ENCODE assay signal across 22 cellular contexts in the genomic region with DNA sequence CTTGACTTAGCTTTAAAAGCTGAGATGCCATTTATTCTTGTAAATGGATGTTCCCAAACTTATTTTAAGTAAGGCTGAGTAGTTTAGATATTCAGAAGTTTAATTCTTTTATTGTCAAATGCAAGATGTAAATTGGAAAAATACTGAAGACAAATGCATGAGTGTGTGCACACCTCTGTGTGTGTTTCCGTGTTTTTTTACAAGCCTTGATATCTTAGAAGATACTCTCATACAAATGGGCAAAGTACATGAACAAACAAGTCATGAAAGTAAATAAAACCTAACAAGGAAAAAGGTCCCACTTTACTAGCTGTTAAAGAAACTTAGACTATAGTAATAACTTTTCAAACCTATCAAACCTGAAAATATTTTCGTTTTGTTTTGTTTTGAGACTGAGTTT. TPM values are rescaled to one million over a fixed set of nuclear protein-coding genes. Genes with fewer than 3 reads are reported as not detected.
DNase-seq lines count a peak whose midpoint lies in the region; ATAC-seq and FAIRE-seq lines count a peak whose summit lies in the region.
"Had no signal": no experiment of that assay in that cellular context is flagged by ENCODE, and none has a peak within 500 bp of the region (broad histone marks: within the 10 kb centered on the region; RNA-seq: fewer than 3 reads in every experiment).

No MANE protein-coding gene starts in this region.

- DNase-seq in CD4-positive, CD25-positive, alpha-beta regulatory T cell, result no peak
- DNase-seq in HT-29 (ENCODE audit: low spot score), result peak; percentile 55
- DNase-seq in activated CD4-positive, alpha-beta T cell treated with anti-CD3 and anti-CD28 coated beads, Interleukin-2, amount 10 ng/mL, durations not matched to agents 7 days and 5 days, result no peak
- no peak for DNase-seq in NCI-H2196 treated with DMSO at 0.1 percent for 48 hours (lab: John Stamatoyannopoulos, UW; ENCODE audit: unreplicated experiment)
- DNase-seq: DMS79; H7; IMR-90; Karpas-422; MG63; NCI-H1092; NCI-H2081; NK-92 treated with Interleukin-12 subunit alpha and Interleukin-12 subunit beta, amount 100 ng/mL, for 24 hours; Right ventricle myocardium superior had no signal

- ATAC-seq in CD4-positive, CD25-positive, alpha-beta regulatory T cell (ENCODE audit: low read depth in 2 of 2), result no peak
- ATAC-seq in GM21825 (IDR thresholded peaks at IDR 0.05; ENCODE audit: unreplicated experiment), result no peak

- no peaks in the 10 kb centered on the region for H3K9me3 ChIP-seq in CD4-positive, CD25-positive, alpha-beta regulatory T cell (ENCODE audit: control insufficient read depth in 2 of 2, low read length in 2 of 2)
- no peaks in the 10 kb centered on the region for H3K9me3 ChIP-seq in muscle layer of duodenum (ENCODE audit: control insufficient read depth in 1 of 2, low read length in 2 of 2)
- H3K9me3 ChIP-seq: MG63 had no signal

- no peak overlapping the region for H3K27ac ChIP-seq in CD4-positive, CD25-positive, alpha-beta regulatory T cell (ENCODE audit: insufficient read depth, low read length, poor library complexity, severe bottlenecking)
- H3K27ac ChIP-seq in muscle layer of duodenum (ENCODE audit: low read length), result peak overlapping the region; percentile 31
- H3K27ac ChIP-seq: BLaER1, HL-60 had no signal

- H3K27ac Mint-ChIP-seq in CD4-positive, CD25-positive, alpha-beta regulatory T cell, result peak overlapping the region in 2 of 3 donors; percentile 3 to 72
- no peak overlapping the region for H3K27ac Mint-ChIP-seq in activated CD4-positive, alpha-beta T cell treated with anti-CD3 and anti-CD28 coated beads, Interleukin-2, amount 10 ng/mL, durations not matched to agents 7 days and 5 days

- CTCF ChIA-PET in activated CD4-positive, alpha-beta T cell treated with anti-CD3 and anti-CD28 coated beads, Interleukin-2, amount 10 ng/mL, durations not matched to agents 7 days and 5 days (lab: Charles Lee), result no interaction called here

- FAIRE-seq in colon (lab: Jason Lieb, UNC), result peak; percentile 75
- FAIRE-seq: GM12892, GM18507, HTR-8/SVneo had no signal

- no peak overlapping the region for H3K4me3 ChIP-seq in CD4-positive, CD25-positive, alpha-beta regulatory T cell (ENCODE audit: low read depth, low read length)
- H3K4me3 ChIP-seq in muscle layer of duodenum (ENCODE audit: low read depth in 1 of 2, low read length in 2 of 2), result no peak overlapping the region
- H3K4me3 ChIP-seq: BLaER1, MG63 had no signal

- peaks cover 66% of the 10 kb centered on the region for H3K36me3 Mint-ChIP-seq in CD4-positive, CD25-positive, alpha-beta regulatory T cell
- H3K36me3 Mint-ChIP-seq in activated CD4-positive, alpha-beta T cell treated with anti-CD3 and anti-CD28 coated beads, Interleukin-2, amount 10 ng/mL, durations not matched to agents 7 days and 5 days (ENCODE audit: low read depth), result peaks cover 52% of the 10 kb centered on the region

- no peaks in the 10 kb centered on the region for H3K27me3 Mint-ChIP-seq in CD4-positive, CD25-positive, alpha-beta regulatory T cell
- no peaks in the 10 kb centered on the region for H3K27me3 Mint-ChIP-seq in activated CD4-positive, alpha-beta T cell treated with anti-CD3 and anti-CD28 coated beads, Interleukin-2, amount 10 ng/mL, durations not matched to agents 7 days and 5 days

- H3K4me3 Mint-ChIP-seq in CD4-positive, CD25-positive, alpha-beta regulatory T cell, result no peak overlapping the region
- H3K4me3 Mint-ChIP-seq in activated CD4-positive, alpha-beta T cell treated with anti-CD3 and anti-CD28 coated beads, Interleukin-2, amount 10 ng/mL, durations not matched to agents 7 days and 5 days, result no peak overlapping the region

- H3K27me3 ChIP-seq in CD4-positive, CD25-positive, alpha-beta regulatory T cell (ENCODE audit: control insufficient read depth, insufficient read depth, low read length), result no peaks in the 10 kb centered on the region
- H3K27me3 ChIP-seq in muscle layer of duodenum (ENCODE audit: low read depth, low read length), result no peaks in the 10 kb centered on the region
- H3K27me3 ChIP-seq: BLaER1, MG63 had no signal

- H3K4me1 ChIP-seq in CD4-positive, CD25-positive, alpha-beta regulatory T cell (ENCODE audit: control insufficient read depth, insufficient read depth, low read length, poor library complexity, severe bottlenecking), result no peaks in the 10 kb centered on the region
- H3K4me1 ChIP-seq in muscle layer of duodenum (ENCODE audit: control insufficient read depth in 1 of 2, insufficient read depth in 2 of 2, low read length in 2 of 2), result no peaks in the 10 kb centered on the region

- H3K4me1 Mint-ChIP-seq in CD4-positive, CD25-positive, alpha-beta regulatory T cell, result peaks cover 0 to 12% (median 3%) of the 10 kb centered on the region in 4 donors
- no peaks in the 10 kb centered on the region for H3K4me1 Mint-ChIP-seq in activated CD4-positive, alpha-beta T cell treated with anti-CD3 and anti-CD28 coated beads, Interleukin-2, amount 10 ng/mL, durations not matched to agents 7 days and 5 days

- H3K9me3 Mint-ChIP-seq in CD4-positive, CD25-positive, alpha-beta regulatory T cell, result no peaks in the 10 kb centered on the region
- H3K9me3 Mint-ChIP-seq in activated CD4-positive, alpha-beta T cell treated with anti-CD3 and anti-CD28 coated beads, Interleukin-2, amount 10 ng/mL, durations not matched to agents 7 days and 5 days, result peaks cover 2% of the 10 kb centered on the region

- POLR2A ChIA-PET in activated CD4-positive, alpha-beta T cell treated with anti-CD3 and anti-CD28 coated beads, Interleukin-2, amount 10 ng/mL, durations not matched to agents 7 days and 5 days (lab: Charles Lee), result no interaction called here

- peaks cover 81% of the 10 kb centered on the region for H3K36me3 ChIP-seq in CD4-positive, CD25-positive, alpha-beta regulatory T cell (ENCODE audit: control insufficient read depth, insufficient read depth, low read length)
- peaks cover 0 to 39% of the 10 kb centered on the region in 2 donors for H3K36me3 ChIP-seq in muscle layer of duodenum (ENCODE audit: control insufficient read depth in 1 of 2, insufficient read depth in 2 of 2, low read length in 2 of 2)
- H3K36me3 ChIP-seq: MG63 had no signal

RNA-seq across cellular contexts. Expression of gene ACSL5, which starts 29.0 kb away (rescaled TPM):
- total RNA-seq in CD4-positive, CD25-positive, alpha-beta regulatory T cell, result 63.7 TPM
- 10 to 100 TPM; 74.8 to 94.4 (median 80.9) TPM for polyA plus RNA-seq in CD4-positive, CD25-positive, alpha-beta regulatory T cell
- total RNA-seq in HT-29 (2014; rRNA removed; shearing (Covaris generic)), result 122 and 133 TPM in 2 replicates
- total RNA-seq in activated CD4-positive, alpha-beta T cell treated with anti-CD3 and anti-CD28 coated beads, Interleukin-2, amount 10 ng/mL, durations not matched to agents 7 days and 5 days, result 10 to 100 TPM; 57.8 to 63.7 TPM
- total RNA-seq: NCI-H460 had no signal

RNA-seq across cellular contexts. Expression of gene ZDHHC6, which starts 43.8 kb away (rescaled TPM):
- total RNA-seq in CD4-positive, CD25-positive, alpha-beta regulatory T cell, result 36.6 TPM
- polyA plus RNA-seq in CD4-positive, CD25-positive, alpha-beta regulatory T cell, result 10 to 100 TPM; 39.6 to 60.7 (median 49.3) TPM
- 23.1 and 25.1 TPM in 2 replicates for total RNA-seq in HT-29 (2014; rRNA removed; shearing (Covaris generic))
- total RNA-seq in activated CD4-positive, alpha-beta T cell treated with anti-CD3 and anti-CD28 coated beads, Interleukin-2, amount 10 ng/mL, durations not matched to agents 7 days and 5 days, result 10 to 100 TPM; 47.8 to 64.3 TPM

RNA-seq across cellular contexts. Expression of gene VTI1A, which starts 44.1 kb away (rescaled TPM):
- 77.7 TPM for total RNA-seq in CD4-positive, CD25-positive, alpha-beta regulatory T cell
- 10 to 100 TPM; 25.5 to 40.0 (median 31.8) TPM for polyA plus RNA-seq in CD4-positive, CD25-positive, alpha-beta regulatory T cell
- 24.8 and 30.5 TPM in 2 replicates for total RNA-seq in HT-29 (2014; rRNA removed; shearing (Covaris generic))
- total RNA-seq in activated CD4-positive, alpha-beta T cell treated with anti-CD3 and anti-CD28 coated beads, Interleukin-2, amount 10 ng/mL, durations not matched to agents 7 days and 5 days, result 10 to 100 TPM; 39.6 to 41.5 TPM
